Comparison of ENCODE assay signal across 11 cellular contexts in genomic region chr1:8903410-8903809, GRCh38. TPM values are rescaled to one million over a fixed set of nuclear protein-coding genes. Genes with fewer than 3 reads are reported as not detected.
DNase-seq lines count a peak whose midpoint lies in the region; TF ChIP-seq lines count a peak whose summit lies in the region.
"Had no signal": no experiment of that assay in that cellular context is flagged by ENCODE, and none has a peak within 500 bp of the region (broad histone marks: within the 10 kb centered on the region; RNA-seq: fewer than 3 reads in every experiment).

No MANE protein-coding gene starts in this region.

- H3K9me3 Mint-ChIP-seq in MCF 10A (ENCODE audit: unreplicated experiment) (no peaks in the 10 kb centered on the region), glutamatergic neuron (ENCODE audit: unreplicated experiment) (no peaks in the 10 kb centered on the region)

- no peak overlapping the region for H4K8ac ChIP-seq in mesendoderm (ENCODE audit: low read depth, low read length)

- H3K79me2 ChIP-seq in mesendoderm (ENCODE audit: control insufficient read depth, insufficient read depth, low read length), result no peaks in the 10 kb centered on the region

- no peak overlapping the region for H3K56ac ChIP-seq in mesendoderm (ENCODE audit: low read length)

- H3K36me3 ChIP-seq in mesendoderm (ENCODE audit: control insufficient read depth, insufficient read depth, low read length), result no peaks in the 10 kb centered on the region
- H3K36me3 ChIP-seq in MG63, result no peaks in the 10 kb centered on the region
- H3K36me3 ChIP-seq: ovary had no signal

- no peak overlapping the region for H2AK5ac ChIP-seq in mesendoderm (ENCODE audit: low read length)

- CTCF ChIA-PET in MCF 10A (lab: Yijun Ruan, JAX), result interaction anchor here (0.7 kb wide), 3 partner anchors 64 to 134 kb away, joined by 3 to 6 read pairs (median 3); no protein-coding TSS in a partner anchor

- no peak overlapping the region for H3K4me2 ChIP-seq in mesendoderm (ENCODE audit: low read length)

- H3K4me1 Mint-ChIP-seq in MCF 10A (ENCODE audit: insufficient read depth, unreplicated experiment) (peaks cover 40% of the 10 kb centered on the region), glutamatergic neuron (ENCODE audit: low read depth, unreplicated experiment) (no peaks in the 10 kb centered on the region)

- no peak overlapping the region for H2BK120ac ChIP-seq in mesendoderm (ENCODE audit: low read depth, low read length)

- no peaks in the 10 kb centered on the region for H3K27me3 Mint-ChIP-seq in MCF 10A (ENCODE audit: insufficient read depth, unreplicated experiment)
- peaks cover 2% of the 10 kb centered on the region for H3K27me3 Mint-ChIP-seq in glutamatergic neuron (ENCODE audit: unreplicated experiment)

- no peak overlapping the region for H3K18ac ChIP-seq in mesendoderm (ENCODE audit: low read length)

- intact Hi-C loops in MCF 10A (cut with micrococcal nuclease), result no loop called here

- no peak overlapping the region for H4K5ac ChIP-seq in mesendoderm (ENCODE audit: low read length)

- POLR2A ChIA-PET in MCF 10A (lab: Yijun Ruan, JAX), result interaction anchor here (1.0 to 8.3 kb wide), 11 partner anchors 10 to 83 kb away, joined by 3 to 125 read pairs (median 5); partner anchors contain the start of gene ENO1

- peak overlapping the region; percentile 21 for H3K4me3 Mint-ChIP-seq in MCF 10A (ENCODE audit: unreplicated experiment)
- no peak overlapping the region for H3K4me3 Mint-ChIP-seq in glutamatergic neuron (ENCODE audit: unreplicated experiment)

- H3K4me3 ChIP-seq in NB4 (ENCODE audit: low read depth, low read length), result no peak overlapping the region
- H3K4me3 ChIP-seq in mesendoderm (ENCODE audit: low read length), result no peak overlapping the region
- H3K4me3 ChIP-seq in MG63, result no peak overlapping the region
- H3K4me3 ChIP-seq: ovary had no signal

- H2BK15ac ChIP-seq in mesendoderm (replicated peaks; ENCODE audit: low read depth), result no peak overlapping the region

- H3K9ac ChIP-seq in mesendoderm (ENCODE audit: low read length), result no peak overlapping the region

- no peak for TF ChIP-seq POLR2A in NB4 (IDR thresholded peaks at IDR 0.05; ENCODE audit: extremely low read depth, insufficient read length)

- H3K9me3 ChIP-seq in MG63, result no peaks in the 10 kb centered on the region
- H3K9me3 ChIP-seq: ovary had no signal

- TF ChIP-seq CTCF in NB4 (IDR thresholded peaks at IDR 0.05; ENCODE audit: low read depth, low read length), result no peak
- no peak for TF ChIP-seq CTCF in MCF 10A (IDR thresholded peaks at IDR 0.05; ENCODE audit: unreplicated experiment)
- no peak for TF ChIP-seq CTCF in glutamatergic neuron (IDR thresholded peaks at IDR 0.05; ENCODE audit: partially characterized antibody, unreplicated experiment)

- H3K36me3 Mint-ChIP-seq in MCF 10A (ENCODE audit: insufficient read depth, unreplicated experiment), result peaks cover 5% of the 10 kb centered on the region
- H3K36me3 Mint-ChIP-seq in glutamatergic neuron (ENCODE audit: unreplicated experiment), result no peaks in the 10 kb centered on the region

- no CpG with 5 or more reads among the region's 6 CpGs for WGBS in mesendoderm (ENCODE audit: extremely low coverage, insufficient coverage, low lambda C conversion rate)

- H3K23ac ChIP-seq in mesendoderm (ENCODE audit: low read length), result no peak overlapping the region

- peak; percentile 46 for DNase-seq in ELR (ENCODE audit: low read depth)
- DNase-seq in NB4 (ENCODE audit: low read depth), result peak; percentile 36
- DNase-seq in MCF 10A (ENCODE audit: unreplicated experiment), result peak; percentile 75
- no peak for DNase-seq in mesendoderm
- no peak for DNase-seq in NCI-H1092 treated with DMSO at 0.1 percent for 48 hours (lab: John Stamatoyannopoulos, UW)
- DNase-seq in glutamatergic neuron, result no peak
- no peak for DNase-seq in C1 segment of cervical spinal cord (lab: John Stamatoyannopoulos, UW)
- DNase-seq in MG63, result no peak
- DNase-seq: NCI-H2081 treated with DMSO at 0.1 percent for 48 hours; stimulated activated CD8-positive, alpha-beta memory T cell treated with anti-CD3 and anti-CD28 coated beads, Interleukin-4, amount 100 ng/mL, for 48 hours had no signal

- no peaks in the 10 kb centered on the region for H3K79me1 ChIP-seq in mesendoderm (ENCODE audit: low read length)

- no peak overlapping the region for H2BK5ac ChIP-seq in mesendoderm (ENCODE audit: low read length)

- H3K27ac Mint-ChIP-seq in MCF 10A (ENCODE audit: low read depth, unreplicated experiment) (no peak overlapping the region), glutamatergic neuron (ENCODE audit: unreplicated experiment) (no peak overlapping the region)

- H3K4me1 ChIP-seq in mesendoderm (ENCODE audit: control insufficient read depth, low read depth, low read length), result no peaks in the 10 kb centered on the region

- no peak overlapping the region for H3K4ac ChIP-seq in mesendoderm (ENCODE audit: low read depth, low read length)

- no TSS peak for BruUV-seq in MCF 10A (replicated peaks; lab: Mats Ljungman, UMichigan)

- H3K27ac ChIP-seq in mesendoderm (ENCODE audit: low read depth, low read length), result peak overlapping the region; percentile 60
- H3K27ac ChIP-seq: ovary had no signal

- H3K27me3 ChIP-seq in mesendoderm (ENCODE audit: insufficient read depth, low read length, poor library complexity), result no peaks in the 10 kb centered on the region
- H3K27me3 ChIP-seq in MG63, result no peaks in the 10 kb centered on the region
- H3K27me3 ChIP-seq: ovary had no signal

RNA-seq across cellular contexts. Expression of gene ENO1, which starts 24.9 kb away (rescaled TPM):
- total RNA-seq in MCF 10A (2022), result 2,592 and 2,811 TPM in 2 replicates
- 1,324 TPM for polyA plus RNA-seq in mesendoderm (2013, experiment 1 of 2)
- 1,329 TPM for polyA plus RNA-seq in mesendoderm (2013, experiment 2 of 2)
- total RNA-seq in glutamatergic neuron (ENCODE audit: unreplicated experiment), result 357 TPM
- 2,801 and 3,884 TPM in 2 replicates for total RNA-seq in MG63 (2014; rRNA removed; shearing (Covaris generic); ENCODE audit: low replicate concordance)

RNA-seq across cellular contexts. Expression of gene CA6, which starts 42.3 kb away (rescaled TPM):
- total RNA-seq in MCF 10A (2022) (not detected in 2 replicates), glutamatergic neuron (ENCODE audit: unreplicated experiment) (not detected)
- not detected for polyA plus RNA-seq in mesendoderm (2013, experiment 1 of 2)
- not detected for polyA plus RNA-seq in mesendoderm (2013, experiment 2 of 2)
- not detected in 2 replicates for total RNA-seq in MG63 (2014; rRNA removed; shearing (Covaris generic); ENCODE audit: low replicate concordance)
- total RNA-seq: ovary had no signal
- polyA plus RNA-seq: ovary had no signal

Comparison
In these comparisons a context has a peak if more than half of its experiments do, and no peak if none do; other contexts are left out.
1. DNase-seq: peak in ELR (single experiment), NB4 (single experiment) and MCF 10A (single experiment); none in mesendoderm (single experiment), NCI-H1092 treated with DMSO at 0.1 percent for 48 hours (single experiment), glutamatergic neuron (single experiment), C1 segment of cervical spinal cord (0 of 14) and MG63 (single experiment).